In the genomic region with DNA sequence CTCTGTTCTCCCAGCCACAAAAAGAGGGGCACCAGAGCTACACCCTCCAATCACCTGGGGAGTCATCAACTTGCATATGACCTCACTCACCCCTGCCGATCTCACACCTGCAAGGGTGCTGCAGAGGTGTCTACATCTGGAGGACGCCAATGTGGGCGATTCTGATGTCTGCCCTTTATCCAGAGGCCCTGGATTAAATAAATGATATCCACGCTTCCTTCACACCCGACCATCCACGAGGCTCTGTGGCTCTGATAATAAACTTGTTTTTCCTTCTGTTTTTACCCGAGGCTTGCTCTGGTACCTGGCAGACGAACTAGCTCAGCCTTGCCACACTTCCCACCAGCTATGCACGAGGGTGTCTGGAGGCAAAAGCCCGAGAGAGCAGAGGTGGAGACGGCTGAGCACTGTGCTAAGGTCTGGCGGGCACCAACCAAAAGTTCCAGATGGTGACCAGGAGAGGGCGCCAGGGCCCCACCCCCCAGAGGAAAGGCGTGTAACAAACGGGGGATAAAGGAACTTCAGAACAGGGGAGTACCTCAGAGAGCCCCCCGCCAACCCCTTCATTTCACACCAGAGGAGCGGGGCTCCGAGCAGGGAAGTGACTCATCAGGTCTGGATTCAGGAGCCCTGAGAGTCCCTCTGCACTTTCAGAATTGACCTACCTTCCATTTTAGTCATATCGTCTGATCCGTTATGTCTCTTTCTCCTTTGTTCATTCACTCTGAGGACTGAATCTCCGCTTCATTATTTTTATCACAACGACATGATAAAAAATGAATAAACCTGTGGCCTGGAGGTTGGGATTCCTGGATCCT, we compare ENCODE assay signal across 8 cellular contexts. TPM values are rescaled to one million over a fixed set of nuclear protein-coding genes. Genes with fewer than 3 reads are reported as not detected.
DNase-seq lines count a peak whose midpoint lies in the region; ATAC-seq and TF ChIP-seq lines count a peak whose summit lies in the region.

No MANE protein-coding gene starts in this region.

- DNase-seq in DMS153 treated with DMSO at 0.1 percent for 48 hours (lab: John Stamatoyannopoulos, UW; ENCODE audit: unreplicated experiment) (peak; percentile 23), LoVo (ENCODE audit: low spot score) (peak; percentile 29), UCSD-AML1 (lab: John Stamatoyannopoulos, UW; ENCODE audit: unreplicated experiment) (peak; percentile 56), mammary epithelial cell (peak; percentile 24), left lobe of liver (ENCODE audit: low spot score) (no peak), cortex of kidney (lab: John Stamatoyannopoulos, UW) (no peak)
- DNase-seq in stimulated activated CD8-positive, alpha-beta memory T cell treated with anti-CD3 and anti-CD28 coated beads, Interleukin-4, amount 100 ng/mL, for 24 hours (ENCODE audit: low read depth), result peak; percentile 35

- BruUV-seq in mammary epithelial cell (replicated peaks; lab: Mats Ljungman, UMichigan), result no TSS peak

- TF ChIP-seq CTCF in mammary epithelial cell (conservative IDR thresholded peaks at IDR 0.05 in 1 of 2, IDR thresholded peaks at IDR 0.05 in 1 of 2; ENCODE audit: extremely low read depth in 1 of 2, insufficient read depth in 1 of 2, low read depth in 1 of 2, low read length in 2 of 2), result peak; percentile 72 to 98

- H3K4me2 ChIP-seq in mammary epithelial cell (ENCODE audit: insufficient read depth, low read depth, low read length), result no peak overlapping the region

- no peaks in the 10 kb centered on the region for H3K9me3 ChIP-seq in mammary epithelial cell (replicated peaks; ENCODE audit: insufficient read depth, low read length)

- no peak overlapping the region for H3K4me3 ChIP-seq in mammary epithelial cell (replicated peaks in 1 of 3; ENCODE audit: insufficient read depth in 1 of 3, low read depth in 2 of 3, low read length in 3 of 3)

- CTCF ChIA-PET in mammary epithelial cell (lab: Charles Lee; ENCODE audit: low non-redundant PET), result interaction anchor here (0.7 kb wide), 1 partner anchor 52 kb away, joined by 3 read pairs; no protein-coding TSS in a partner anchor

- no peak overlapping the region for H3K27ac ChIP-seq in mammary epithelial cell (ENCODE audit: insufficient read depth, low read depth, low read length)

- intact Hi-C loops in mammary epithelial cell (cut with micrococcal nuclease), result loop anchor here (1.0 to 5.0 kb wide), 3 partner anchors 64 to 70 kb away; no protein-coding TSS in a partner anchor

- no peaks in the 10 kb centered on the region for H3K27me3 ChIP-seq in mammary epithelial cell (ENCODE audit: insufficient read depth, low read length)

- peak; percentile 89 for ATAC-seq in GM21576 (IDR thresholded peaks at IDR 0.05; ENCODE audit: unreplicated experiment)
- peak; percentile 85 for ATAC-seq in left lobe of liver

- in situ Hi-C loops in mammary epithelial cell (cut with MboI; ENCODE audit: low sequenced_read_pairs in 2 of 2), result loop anchor here (5.0 kb wide), 1 partner anchor 66 kb away; no protein-coding TSS in a partner anchor

- no peaks in the 10 kb centered on the region for H4K20me1 ChIP-seq in mammary epithelial cell (ENCODE audit: insufficient read depth, low read length)

- H3K9ac ChIP-seq in mammary epithelial cell (ENCODE audit: insufficient read depth, low read length), result no peak overlapping the region

- no peaks in the 10 kb centered on the region for H3K79me2 ChIP-seq in mammary epithelial cell (ENCODE audit: insufficient read depth, low read length)

- no peak overlapping the region for H2AFZ ChIP-seq in mammary epithelial cell (ENCODE audit: low read depth, low read length)

- H3K36me3 ChIP-seq in mammary epithelial cell (ENCODE audit: insufficient read depth, low read length), result no peaks in the 10 kb centered on the region

- 29% methylated on average over 17 of the region's 22 CpGs for WGBS in mammary epithelial cell (ENCODE audit: low coverage, missing lambda C conversion rate)

- dilution Hi-C loops in mammary epithelial cell (cut with HindIII; ENCODE audit: low sequenced_read_pairs), result loop anchor here (5.0 kb wide), 1 partner anchor 61 kb away; no protein-coding TSS in a partner anchor

- H3K4me1 ChIP-seq in mammary epithelial cell (ENCODE audit: insufficient read depth, low read length), result no peaks in the 10 kb centered on the region

RNA-seq across cellular contexts. Expression of a gene that starts 13.5 kb away (rescaled TPM):
- total RNA-seq in mammary epithelial cell, result 1 to 10 TPM in 1 of 2 donors, under 1 TPM in 1; 0.31 to 1.2 TPM
- 0.15 TPM for polyA plus RNA-seq in mammary epithelial cell
- polyA minus RNA-seq in mammary epithelial cell, result 0.16 TPM
- not detected for total RNA-seq in left lobe of liver

Comparison
In these comparisons a context has a peak if more than half of its experiments do, and no peak if none do; other contexts are left out.
1. DNase-seq: peak in DMS153 treated with DMSO at 0.1 percent for 48 hours (single experiment), LoVo (single experiment), UCSD-AML1 (single experiment), mammary epithelial cell (single experiment) and stimulated activated CD8-positive, alpha-beta memory T cell treated with anti-CD3 and anti-CD28 coated beads, Interleukin-4, amount 100 ng/mL, for 24 hours (single experiment); none in left lobe of liver (single experiment) and cortex of kidney (single experiment).